21 cellular contexts compared by ENCODE assay signal in the genomic region with DNA sequence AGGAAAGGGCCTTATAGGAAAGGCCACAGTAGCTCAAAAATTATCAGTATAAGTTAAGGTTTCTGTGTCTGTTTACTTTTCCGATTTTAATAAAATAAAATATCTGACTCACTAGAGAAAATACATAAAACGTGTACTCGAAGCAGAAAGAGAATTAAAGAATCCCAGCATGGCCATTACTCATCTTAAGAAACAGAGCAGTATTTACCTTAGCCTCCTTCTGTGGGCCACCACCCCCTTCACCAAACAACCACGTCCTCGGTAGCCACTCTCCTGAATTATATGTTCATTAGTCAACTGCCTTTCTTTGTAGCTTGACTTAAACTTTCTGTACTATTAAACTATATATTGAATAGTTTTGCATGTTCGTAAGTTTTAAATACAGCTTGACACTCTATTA.
"Had no signal": no experiment of that assay in that cellular context is flagged by ENCODE, and none has a peak within 500 bp of the region (broad histone marks: within the 10 kb centered on the region; RNA-seq: fewer than 3 reads in every experiment).

No MANE protein-coding gene starts in this region.

- H3K4me2 ChIP-seq: neural progenitor cell had no signal

- H3K9me3 Mint-ChIP-seq: memory B cell; naive B cell; nephron; neural progenitor cell; stimulated activated memory B cell treated with anti-CD40 and anti-IgM and Interleukin-4, amounts not matched to agents 10 μg/mL and 1 μg/mL and 100 μg/mL, for 72 hours; type B pancreatic cell had no signal

- H3K27ac ChIP-seq: neural progenitor cell, ovary, psoas muscle, sigmoid colon, skin epidermis, spleen, testis, tibial artery had no signal

- H3K36me3 Mint-ChIP-seq: memory B cell; naive B cell; neural progenitor cell; stimulated activated memory B cell treated with anti-CD40 and anti-IgM and Interleukin-4, amounts not matched to agents 10 μg/mL and 1 μg/mL and 100 μg/mL, for 72 hours; type B pancreatic cell had no signal

- H3K27me3 Mint-ChIP-seq: effector memory CD8-positive, alpha-beta T cell; memory B cell; stimulated activated memory B cell treated with anti-CD40 and anti-IgM and Interleukin-4, amounts not matched to agents 10 μg/mL and 1 μg/mL and 100 μg/mL, for 72 hours; type B pancreatic cell had no signal

- H3K4me1 ChIP-seq: neural progenitor cell, psoas muscle, sigmoid colon, spleen, testis, tibial artery had no signal

- H3K4me1 Mint-ChIP-seq: memory B cell; naive B cell; nephron; neural progenitor cell; stimulated activated memory B cell treated with anti-CD40 and anti-IgM and Interleukin-4, amounts not matched to agents 10 μg/mL and 1 μg/mL and 100 μg/mL, for 72 hours had no signal

- H3K4me3 ChIP-seq: lung, neural progenitor cell, ovary, psoas muscle, sigmoid colon, skin epidermis, spleen, testis, tibial artery had no signal

- H3K9me3 ChIP-seq: ovary, psoas muscle, sigmoid colon, spleen, testis, tibial artery had no signal

- H3K27me3 ChIP-seq: neural progenitor cell, ovary, sigmoid colon, spleen, testis, tibial artery had no signal

- H3K9ac ChIP-seq: neural progenitor cell had no signal

- H3K4me3 Mint-ChIP-seq: effector memory CD8-positive, alpha-beta T cell; memory B cell; naive B cell; nephron; neural progenitor cell; stimulated activated memory B cell treated with anti-CD40 and anti-IgM and Interleukin-4, amounts not matched to agents 10 μg/mL and 1 μg/mL and 100 μg/mL, for 72 hours; type B pancreatic cell had no signal

- DNase-seq: cortex of kidney; effector memory CD8-positive, alpha-beta T cell; naive B cell; ovary; posterior cingulate gyrus; psoas muscle; right cardiac atrium; sigmoid colon; spleen; stimulated activated CD4-positive, alpha-beta T cell treated with anti-CD3 and anti-CD28 coated beads, Interleukin-4, amount 100 ng/mL, for 4 hours; stimulated activated naive CD8-positive, alpha-beta T cell treated with anti-CD3 and anti-CD28 coated beads, Interleukin-15, Interleukin-2, amounts not matched to agents 100 U/mL and 50 U/mL, for 24 hours; substantia nigra; testis; tibial artery had no signal

- H2AFZ ChIP-seq: neural progenitor cell had no signal

- H3K36me3 ChIP-seq: neural progenitor cell, ovary, sigmoid colon, spleen, tibial artery had no signal

- ATAC-seq: effector memory CD8-positive, alpha-beta T cell; psoas muscle; right cardiac atrium; stimulated activated memory B cell treated with anti-CD40 and anti-IgM and Interleukin-4, amounts not matched to agents 10 μg/mL and 1 μg/mL and 100 μg/mL, for 72 hours; stimulated activated naive CD8-positive, alpha-beta T cell treated with anti-CD3 and anti-CD28 coated beads, Interleukin-15, Interleukin-2, amounts not matched to agents 100 U/mL and 50 U/mL, for 24 hours had no signal

- H3K27ac Mint-ChIP-seq: effector memory CD8-positive, alpha-beta T cell; memory B cell; naive B cell; nephron; neural progenitor cell; stimulated activated memory B cell treated with anti-CD40 and anti-IgM and Interleukin-4, amounts not matched to agents 10 μg/mL and 1 μg/mL and 100 μg/mL, for 72 hours; type B pancreatic cell had no signal
